ENCODE assay signal across 1 cellular context in the genomic region with DNA sequence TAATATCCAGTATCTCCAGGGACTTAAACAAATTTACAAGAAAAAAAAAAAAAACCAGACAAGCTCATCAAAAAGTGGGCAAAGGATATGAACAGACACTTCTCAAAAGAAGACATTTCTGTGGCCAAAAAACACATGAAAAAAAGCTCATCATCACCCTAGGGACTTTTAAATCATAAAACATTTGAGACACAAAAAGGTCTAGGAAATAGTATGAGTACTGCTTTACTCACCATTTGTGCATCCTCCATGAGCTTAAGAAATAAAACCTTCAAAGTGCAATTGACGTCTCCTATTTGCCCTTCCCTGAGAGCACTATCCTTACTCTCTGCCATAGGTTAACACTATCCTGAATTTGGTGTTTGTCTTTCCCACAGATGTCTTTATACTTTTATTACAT.
TF ChIP-seq lines count a peak whose summit lies in the region.

No MANE protein-coding gene starts in this region.

TF ChIP-seq in IMR-90, 13 proteins besides CTCF, POLR2A, EP300 and RAD21 (continued from another document):
- TF ChIP-seq FOS (IDR thresholded peaks at IDR 0.05; ENCODE audit: low read depth, low read length) (0 out of 2 replicates have a peak, but pooled peaks have one; percentile 30), BHLHE40 (IDR thresholded peaks at IDR 0.05; ENCODE audit: low read depth, low read length) (no peak), RFX5 (IDR thresholded peaks at IDR 0.05; ENCODE audit: low read depth, low read length) (no peak), CEBPB (IDR thresholded peaks at IDR 0.05; ENCODE audit: low read depth, low read length) (no peak), SMC3 (IDR thresholded peaks at IDR 0.05; ENCODE audit: low read depth, low read length) (no peak)
